Comparison of ENCODE assay signal across 9 cellular contexts in genomic region chr10:24873281-24873683, GRCh38.
DNase-seq lines count a peak whose midpoint lies in the region; ATAC-seq and TF ChIP-seq lines count a peak whose summit lies in the region.
"Had no signal": no experiment of that assay in that cellular context is flagged by ENCODE, and none has a peak within 500 bp of the region (broad histone marks: within the 10 kb centered on the region; RNA-seq: fewer than 3 reads in every experiment).

No MANE protein-coding gene starts in this region.

- no peaks in the 10 kb centered on the region for H3K4me1 ChIP-seq in naive thymus-derived CD4-positive, alpha-beta T cell (ENCODE audit: control insufficient read depth in 2 of 2, insufficient read depth in 2 of 2, low read length in 2 of 2)
- H3K4me1 ChIP-seq in effector memory CD4-positive, alpha-beta T cell (ENCODE audit: control insufficient read depth, insufficient read depth, low read length, poor library complexity, severe bottlenecking) = no peaks in the 10 kb centered on the region

- peaks cover 0 to 7% (median 0%) of the 10 kb centered on the region in 3 experiments for H3K9me3 ChIP-seq in naive thymus-derived CD4-positive, alpha-beta T cell (ENCODE audit: control insufficient read depth in 2 of 3, low read length in 3 of 3)
- no peaks in the 10 kb centered on the region for H3K9me3 ChIP-seq in effector memory CD4-positive, alpha-beta T cell (ENCODE audit: control insufficient read depth, low read length)
- H3K9me3 ChIP-seq: ascending aorta had no signal

- TF ChIP-seq CTCF in epithelial cell of proximal tubule (conservative IDR thresholded peaks at IDR 0.05; ENCODE audit: low read depth, low read length) = no peak
- no peak for TF ChIP-seq CTCF in activated CD8-positive, alpha-beta T cell treated with anti-CD3 and anti-CD28 coated beads for 36 hours (IDR thresholded peaks at IDR 0.05)

- peak; percentile 87 for DNase-seq in AG20443 (ENCODE audit: low spot score)
- peak; percentile 76 for DNase-seq in NOMO-1 treated with dmso at 0.1 percent for 144 hours (lab: John Stamatoyannopoulos, UW; ENCODE audit: unreplicated experiment)
- peak; percentile 72 for DNase-seq in epithelial cell of proximal tubule (ENCODE audit: low read depth)
- no peak for DNase-seq in naive thymus-derived CD4-positive, alpha-beta T cell
- no peak for DNase-seq in effector memory CD4-positive, alpha-beta T cell
- DNase-seq in activated CD8-positive, alpha-beta T cell treated with anti-CD3 and anti-CD28 coated beads for 36 hours = no peak

- no peak overlapping the region for H3K4me3 Mint-ChIP-seq in naive thymus-derived CD4-positive, alpha-beta T cell
- H3K4me3 Mint-ChIP-seq in activated CD8-positive, alpha-beta T cell treated with anti-CD3 and anti-CD28 coated beads for 36 hours = no peak overlapping the region

- H3K4me3 ChIP-seq in epithelial cell of proximal tubule (ENCODE audit: low read depth, low read length) = no peak overlapping the region
- H3K4me3 ChIP-seq in naive thymus-derived CD4-positive, alpha-beta T cell (ENCODE audit: low read length) = no peak overlapping the region
- H3K4me3 ChIP-seq in effector memory CD4-positive, alpha-beta T cell (ENCODE audit: insufficient read depth, low read depth, low read length, poor library complexity, severe bottlenecking) = no peak overlapping the region
- H3K4me3 ChIP-seq: ascending aorta had no signal

- CTCF ChIA-PET in naive thymus-derived CD4-positive, alpha-beta T cell (lab: Charles Lee) = no interaction called here
- CTCF ChIA-PET in activated CD8-positive, alpha-beta T cell treated with anti-CD3 and anti-CD28 coated beads for 36 hours (lab: Charles Lee) = no interaction called here

- peak; percentile 63 for ATAC-seq in naive thymus-derived CD4-positive, alpha-beta T cell
- ATAC-seq in HG03097 (IDR thresholded peaks at IDR 0.05; ENCODE audit: low FRiP score, unreplicated experiment) (no peak), HG02642 (IDR thresholded peaks at IDR 0.05; ENCODE audit: poor library complexity, unreplicated experiment) (no peak)
- ATAC-seq in activated CD8-positive, alpha-beta T cell treated with anti-CD3 and anti-CD28 coated beads for 36 hours = no peak

- H3K36me3 ChIP-seq in naive thymus-derived CD4-positive, alpha-beta T cell (ENCODE audit: control insufficient read depth in 2 of 3, insufficient read depth in 3 of 3, low read length in 3 of 3) = no peaks in the 10 kb centered on the region
- no peaks in the 10 kb centered on the region for H3K36me3 ChIP-seq in effector memory CD4-positive, alpha-beta T cell (ENCODE audit: control insufficient read depth, insufficient read depth, low read length)
- H3K36me3 ChIP-seq: ascending aorta had no signal

- peaks cover 0 to 14% (median 12%) of the 10 kb centered on the region in 5 donors for H3K36me3 Mint-ChIP-seq in naive thymus-derived CD4-positive, alpha-beta T cell
- peaks cover 3% of the 10 kb centered on the region for H3K36me3 Mint-ChIP-seq in activated CD8-positive, alpha-beta T cell treated with anti-CD3 and anti-CD28 coated beads for 36 hours (ENCODE audit: low read depth)

- intact Hi-C loops in naive thymus-derived CD4-positive, alpha-beta T cell (cut with micrococcal nuclease) = no loop called here
- intact Hi-C loops in activated CD8-positive, alpha-beta T cell treated with anti-CD3 and anti-CD28 coated beads for 36 hours (cut with micrococcal nuclease) = no loop called here

- H3K27me3 Mint-ChIP-seq in naive thymus-derived CD4-positive, alpha-beta T cell = no peaks in the 10 kb centered on the region
- no peaks in the 10 kb centered on the region for H3K27me3 Mint-ChIP-seq in activated CD8-positive, alpha-beta T cell treated with anti-CD3 and anti-CD28 coated beads for 36 hours

- peaks cover 3 to 12% (median 10%) of the 10 kb centered on the region in 7 donors for H3K4me1 Mint-ChIP-seq in naive thymus-derived CD4-positive, alpha-beta T cell
- H3K4me1 Mint-ChIP-seq in activated CD8-positive, alpha-beta T cell treated with anti-CD3 and anti-CD28 coated beads for 36 hours (ENCODE audit: low read depth) = peaks cover 11% of the 10 kb centered on the region

- H3K27ac ChIP-seq in naive thymus-derived CD4-positive, alpha-beta T cell (ENCODE audit: low read depth, low read length) = no peak overlapping the region
- no peak overlapping the region for H3K27ac ChIP-seq in effector memory CD4-positive, alpha-beta T cell (ENCODE audit: insufficient read depth, low read length, poor library complexity, severe bottlenecking)

- peaks cover 0 to 18% (median 9%) of the 10 kb centered on the region in 11 donors for H3K9me3 Mint-ChIP-seq in naive thymus-derived CD4-positive, alpha-beta T cell
- peaks cover 12% of the 10 kb centered on the region for H3K9me3 Mint-ChIP-seq in activated CD8-positive, alpha-beta T cell treated with anti-CD3 and anti-CD28 coated beads for 36 hours

- H3K27ac Mint-ChIP-seq in naive thymus-derived CD4-positive, alpha-beta T cell = peak overlapping the region in 1 of 9 donors; percentile 41
- H3K27ac Mint-ChIP-seq in activated CD8-positive, alpha-beta T cell treated with anti-CD3 and anti-CD28 coated beads for 36 hours = no peak overlapping the region

- H3K27me3 ChIP-seq in naive thymus-derived CD4-positive, alpha-beta T cell (ENCODE audit: control insufficient read depth in 2 of 2, insufficient read depth in 2 of 2, low read length in 2 of 2) = no peaks in the 10 kb centered on the region
- no peaks in the 10 kb centered on the region for H3K27me3 ChIP-seq in effector memory CD4-positive, alpha-beta T cell (replicated peaks; ENCODE audit: control insufficient read depth, insufficient read depth, low read length, poor library complexity, severe bottlenecking)
- H3K27me3 ChIP-seq: ascending aorta had no signal

- POLR2A ChIA-PET in naive thymus-derived CD4-positive, alpha-beta T cell (lab: Charles Lee) = no interaction called here
- POLR2A ChIA-PET in activated CD8-positive, alpha-beta T cell treated with anti-CD3 and anti-CD28 coated beads for 36 hours (lab: Charles Lee) = no interaction called here

Comparison
In these comparisons a context has a peak if more than half of its experiments do, and no peak if none do; other contexts are left out.
1. DNase-seq: peak in AG20443 (single experiment), NOMO-1 treated with dmso at 0.1 percent for 144 hours (single experiment) and epithelial cell of proximal tubule (single experiment); none in naive thymus-derived CD4-positive, alpha-beta T cell (0 of 9), effector memory CD4-positive, alpha-beta T cell (0 of 3) and activated CD8-positive, alpha-beta T cell treated with anti-CD3 and anti-CD28 coated beads for 36 hours (single experiment).